6 cellular contexts compared by ENCODE assay signal in the genomic region with DNA sequence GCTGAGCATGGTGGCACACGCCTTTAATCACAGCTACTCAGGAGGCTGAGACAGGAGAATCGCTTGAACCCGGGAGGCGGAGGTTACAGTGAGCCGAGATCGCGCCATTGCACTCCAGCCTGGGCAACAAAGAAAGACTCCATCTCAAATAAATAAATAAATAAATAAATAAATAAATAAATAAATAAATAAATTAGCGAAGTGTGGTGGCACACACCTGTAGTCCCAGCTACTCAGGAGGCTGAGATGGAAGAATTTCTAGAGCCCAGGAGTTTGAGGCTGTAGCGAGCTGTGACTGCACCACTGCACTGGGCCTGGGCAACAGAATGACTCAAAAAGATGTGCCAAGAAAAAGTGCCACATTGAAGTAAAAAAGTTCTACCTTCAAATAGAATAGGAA. TPM values are rescaled to one million over a fixed set of nuclear protein-coding genes. Genes with fewer than 3 reads are reported as not detected.
"Had no signal": no experiment of that assay in that cellular context is flagged by ENCODE, and none has a peak within 500 bp of the region (broad histone marks: within the 10 kb centered on the region; RNA-seq: fewer than 3 reads in every experiment).

No MANE protein-coding gene starts in this region.

RNA-seq across cellular contexts. Expression of a gene that starts 57.0 kb away (rescaled TPM):
- total RNA-seq: GM23338, H1, HepG2, HFFc6, HT1080 had no signal
- polyA plus RNA-seq: GM23338, HepG2, IgD-negative memory B cell had no signal
